9 cellular contexts compared by ENCODE assay signal in the genomic region with DNA sequence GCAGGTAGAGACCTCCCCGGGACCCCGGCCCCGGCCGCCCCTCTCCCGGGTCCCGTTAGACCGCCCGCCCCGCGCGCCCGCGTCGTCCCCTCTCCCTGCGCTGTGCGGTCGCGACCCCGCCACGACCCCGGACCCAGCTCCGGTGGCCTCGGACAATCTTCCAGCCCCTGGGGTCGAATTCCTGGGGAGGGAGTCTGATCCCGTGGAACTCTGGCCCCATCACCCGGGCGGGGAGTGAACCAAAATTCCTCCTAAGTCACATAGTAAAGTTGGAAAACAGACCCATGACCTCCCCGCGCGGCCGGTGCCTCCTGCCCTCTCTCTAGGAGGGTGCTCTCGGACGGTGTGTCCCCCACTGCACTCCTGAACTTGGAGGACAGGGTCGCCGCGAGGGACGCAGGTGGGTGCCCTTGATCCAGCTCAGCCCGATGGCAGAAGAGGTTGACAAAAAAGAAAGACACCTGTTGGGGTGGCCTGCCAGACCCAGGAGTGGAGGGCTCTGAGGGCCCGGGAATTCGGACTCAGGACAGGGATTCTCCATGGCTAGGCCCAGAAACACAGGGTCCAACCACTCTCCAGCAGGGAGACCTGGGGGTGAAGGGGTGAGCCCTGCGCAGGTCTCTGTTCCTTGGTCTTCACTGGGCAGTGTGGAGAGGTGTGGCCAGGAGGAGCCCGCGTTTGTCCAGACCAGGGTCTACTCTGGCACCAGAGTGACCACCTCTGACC. TPM values are rescaled to one million over a fixed set of nuclear protein-coding genes. Genes with fewer than 3 reads are reported as not detected.
A peak's percentile ranks its signal among the peaks of the same experiment; 100 is the strongest.
DNase-seq lines count a peak whose midpoint lies in the region; ATAC-seq and TF ChIP-seq lines count a peak whose summit lies in the region.
"Had no signal": no experiment of that assay in that cellular context is flagged by ENCODE, and none has a peak within 500 bp of the region (broad histone marks: within the 10 kb centered on the region; RNA-seq: fewer than 3 reads in every experiment).

No MANE protein-coding gene starts in this region.

- peak overlapping the region in 1 of 2 experiments; percentile 52 for H3K23ac ChIP-seq in mesenchymal stem cell (ENCODE audit: low read length in 2 of 2)

- H3K27ac Mint-ChIP-seq in activated naive CD4-positive, alpha-beta T cell treated with anti-CD3 and anti-CD28 coated beads, Interleukin-2, amount 10 ng/mL, durations not matched to agents 7 days and 5 days = no peak overlapping the region

- peaks cover 74% of the 10 kb centered on the region for H3K27me3 Mint-ChIP-seq in activated naive CD4-positive, alpha-beta T cell treated with anti-CD3 and anti-CD28 coated beads, Interleukin-2, amount 10 ng/mL, durations not matched to agents 7 days and 5 days

- H3K4me1 Mint-ChIP-seq in activated naive CD4-positive, alpha-beta T cell treated with anti-CD3 and anti-CD28 coated beads, Interleukin-2, amount 10 ng/mL, durations not matched to agents 7 days and 5 days = peaks cover 35% of the 10 kb centered on the region

- H3K18ac ChIP-seq in mesenchymal stem cell (ENCODE audit: low read depth in 1 of 2, low read length in 2 of 2) = peak overlapping the region in 1 of 2 experiments; percentile 89

- no peak overlapping the region for H2AFZ ChIP-seq in mesenchymal stem cell (ENCODE audit: low read depth, low read length)

- H3K79me1 ChIP-seq in mesenchymal stem cell (replicated peaks; ENCODE audit: low read length, poor library complexity, severe bottlenecking) = no peaks in the 10 kb centered on the region

- WGBS in mesenchymal stem cell = 18% methylated on average over 43 of the region's 43 CpGs

- peak overlapping the region; percentile 95 to 99 for H3K27ac ChIP-seq in coronary artery
- H3K27ac ChIP-seq in mesenchymal stem cell (ENCODE audit: low read length, poor library complexity, severe bottlenecking) = no peak overlapping the region
- peak overlapping the region; percentile 93 to 98 for H3K27ac ChIP-seq in uterus

- H4K91ac ChIP-seq in mesenchymal stem cell (ENCODE audit: low read length) = no peak overlapping the region

- no peaks in the 10 kb centered on the region for H3K9me3 Mint-ChIP-seq in activated naive CD4-positive, alpha-beta T cell treated with anti-CD3 and anti-CD28 coated beads, Interleukin-2, amount 10 ng/mL, durations not matched to agents 7 days and 5 days

- H3K36me3 ChIP-seq in mesenchymal stem cell (ENCODE audit: control insufficient read depth in 1 of 2, insufficient read depth in 2 of 2, low read depth in 1 of 2, low read length in 2 of 2) (peaks cover 7 to 11% of the 10 kb centered on the region in 2 experiments), uterus (no peaks in the 10 kb centered on the region)

- peak overlapping the region; percentile 90 for H2BK15ac ChIP-seq in mesenchymal stem cell (ENCODE audit: low read depth, poor library complexity, severe bottlenecking)

- H3K9ac ChIP-seq in mesenchymal stem cell (ENCODE audit: low read length) = peak overlapping the region; percentile 89

- H3K4me3 ChIP-seq in coronary artery (peak overlapping the region; percentile 95), mesenchymal stem cell (ENCODE audit: insufficient read depth in 1 of 2, low read depth in 1 of 2, low read length in 2 of 2) (peak overlapping the region; percentile 56 to 87), uterus (peak overlapping the region; percentile 36 to 75)

- H3K9me3 ChIP-seq in mesenchymal stem cell (ENCODE audit: control insufficient read depth, low read length) = no peaks in the 10 kb centered on the region
- H3K9me3 ChIP-seq in uterus = no peaks in the 10 kb centered on the region

- TF ChIP-seq POLR2A in uterus (IDR thresholded peaks at IDR 0.05) = no peak

- no peaks in the 10 kb centered on the region for H3K36me3 Mint-ChIP-seq in activated naive CD4-positive, alpha-beta T cell treated with anti-CD3 and anti-CD28 coated beads, Interleukin-2, amount 10 ng/mL, durations not matched to agents 7 days and 5 days

- ATAC-seq in HG02870 (IDR thresholded peaks at IDR 0.05; ENCODE audit: unreplicated experiment) = no peak

- peak overlapping the region in 1 of 2 experiments; percentile 80 for H3K4ac ChIP-seq in mesenchymal stem cell (ENCODE audit: low read depth in 1 of 2, low read length in 2 of 2)

- H3K4me1 ChIP-seq in mesenchymal stem cell (ENCODE audit: control insufficient read depth, insufficient read depth, low read depth, low read length) (peaks cover 21% of the 10 kb centered on the region), uterus (peaks cover 0 to 14% of the 10 kb centered on the region in 2 donors)

- DNase-seq in activated naive CD4-positive, alpha-beta T cell treated with anti-CD3 and anti-CD28 coated beads, Interleukin-2, amount 10 ng/mL, durations not matched to agents 7 days and 5 days = no peak
- no peak for DNase-seq in activated naive CD4-positive, alpha-beta T cell treated with Interleukin-2 at 50 U/mL for 16 hours
- DNase-seq in coronary artery (ENCODE audit: low spot score) (peak; percentile 80), mesenchymal stem cell (peak; percentile 45), uterus (peak; percentile 63), NCI-H146 (lab: John Stamatoyannopoulos, UW) (no peak)
- DNase-seq in activated CD4-positive, alpha-beta T cell treated with anti-CD3 and anti-CD28 coated beads, Interleukin-2, amount 50 U/mL, for 48 hours = no peak

- H2BK5ac ChIP-seq in mesenchymal stem cell (ENCODE audit: low read depth, low read length, poor library complexity, severe bottlenecking) = no peak overlapping the region

- H3K27me3 ChIP-seq in mesenchymal stem cell (ENCODE audit: control insufficient read depth in 1 of 2, insufficient read depth in 1 of 2, low read length in 2 of 2) (no peaks in the 10 kb centered on the region), uterus (no peaks in the 10 kb centered on the region)

- H2BK120ac ChIP-seq in mesenchymal stem cell (ENCODE audit: low read depth, low read length) = no peak overlapping the region

- intact Hi-C loops in uterus (cut with DNase I; ENCODE audit: low total_unique reads) = no loop called here

- no peak overlapping the region for H2AK5ac ChIP-seq in mesenchymal stem cell (ENCODE audit: low read length, severe bottlenecking)

- H3K4me2 ChIP-seq in mesenchymal stem cell (ENCODE audit: low read length, poor library complexity, severe bottlenecking) = peak overlapping the region; percentile 95

- peak overlapping the region in 1 of 2 experiments; percentile 73 for H2BK12ac ChIP-seq in mesenchymal stem cell (ENCODE audit: low read length in 2 of 2)

- peak overlapping the region; percentile 56 for H4K8ac ChIP-seq in mesenchymal stem cell (ENCODE audit: low read length)

- peak overlapping the region in 1 of 2 experiments; percentile 23 for H3K14ac ChIP-seq in mesenchymal stem cell (ENCODE audit: low read length in 2 of 2)

- no peak for TF ChIP-seq CTCF in coronary artery (IDR thresholded peaks at IDR 0.05)
- no peak for TF ChIP-seq CTCF in uterus (IDR thresholded peaks at IDR 0.05)

- H3K4me3 Mint-ChIP-seq in activated naive CD4-positive, alpha-beta T cell treated with anti-CD3 and anti-CD28 coated beads, Interleukin-2, amount 10 ng/mL, durations not matched to agents 7 days and 5 days = peak overlapping the region; percentile 74

- CTCF ChIA-PET in activated naive CD4-positive, alpha-beta T cell treated with anti-CD3 and anti-CD28 coated beads, Interleukin-2, amount 10 ng/mL, durations not matched to agents 7 days and 5 days (lab: Charles Lee) = no interaction called here

RNA-seq across cellular contexts. Expression of gene ADAMTSL4, which starts 0.5 kb away (rescaled TPM):
- polyA plus RNA-seq in mesenchymal stem cell (2013, experiment 1 of 2) = 15.0 TPM
- polyA plus RNA-seq in mesenchymal stem cell (2013, experiment 2 of 2) = 14.4 TPM
- 100 to 1,000 TPM in 1 of 4 donors, 10 to 100 TPM in 3; 15.9 to 133 (median 35.4) TPM for total RNA-seq in uterus
- total RNA-seq: activated CD8-positive, alpha-beta memory T cell treated with anti-CD3 and anti-CD28 coated beads for 36 hours had no signal

RNA-seq across cellular contexts. Expression of gene MCL1, which starts 29.8 kb away (rescaled TPM):
- polyA plus RNA-seq in mesenchymal stem cell (2013, experiment 1 of 2) = 229 TPM
- 224 TPM for polyA plus RNA-seq in mesenchymal stem cell (2013, experiment 2 of 2)
- 100 to 1,000 TPM; 125 to 266 (median 207) TPM for total RNA-seq in uterus

RNA-seq across cellular contexts. Expression of gene FALEC, which starts 34.1 kb away (rescaled TPM):
- not detected for polyA plus RNA-seq in mesenchymal stem cell (2013, experiment 1 of 2)
- not detected for polyA plus RNA-seq in mesenchymal stem cell (2013, experiment 2 of 2)
- 1 to 10 TPM in 1 of 4 donors, under 1 TPM in 1, not detected in 2; 0.88 to 1.0 TPM for total RNA-seq in uterus

RNA-seq across cellular contexts. Expression of gene ECM1, which starts 41.8 kb away (rescaled TPM):
- 165 TPM for polyA plus RNA-seq in mesenchymal stem cell (2013, experiment 1 of 2)
- 158 TPM for polyA plus RNA-seq in mesenchymal stem cell (2013, experiment 2 of 2)
- total RNA-seq in uterus = 10 to 100 TPM in 2 of 4 donors, 1 to 10 TPM in 2; 1.5 to 38.5 (median 9.5) TPM

Comparison
In these comparisons a context has a peak if more than half of its experiments do, and no peak if none do; other contexts are left out.
1. DNase-seq: peak in coronary artery (single experiment), mesenchymal stem cell (single experiment) and uterus (2 of 2); none in activated naive CD4-positive, alpha-beta T cell treated with anti-CD3 and anti-CD28 coated beads, Interleukin-2, amount 10 ng/mL, durations not matched to agents 7 days and 5 days (single experiment), activated naive CD4-positive, alpha-beta T cell treated with Interleukin-2 at 50 U/mL for 16 hours (single experiment), NCI-H146 (single experiment) and activated CD4-positive, alpha-beta T cell treated with anti-CD3 and anti-CD28 coated beads, Interleukin-2, amount 50 U/mL, for 48 hours (0 of 2).
2. Peak in every context shown above with its lines, with median percentiles within 50 percentile points of each other: H3K4me3 ChIP-seq.